Comparison of ENCODE assay signal across 8 cellular contexts in the genomic region with DNA sequence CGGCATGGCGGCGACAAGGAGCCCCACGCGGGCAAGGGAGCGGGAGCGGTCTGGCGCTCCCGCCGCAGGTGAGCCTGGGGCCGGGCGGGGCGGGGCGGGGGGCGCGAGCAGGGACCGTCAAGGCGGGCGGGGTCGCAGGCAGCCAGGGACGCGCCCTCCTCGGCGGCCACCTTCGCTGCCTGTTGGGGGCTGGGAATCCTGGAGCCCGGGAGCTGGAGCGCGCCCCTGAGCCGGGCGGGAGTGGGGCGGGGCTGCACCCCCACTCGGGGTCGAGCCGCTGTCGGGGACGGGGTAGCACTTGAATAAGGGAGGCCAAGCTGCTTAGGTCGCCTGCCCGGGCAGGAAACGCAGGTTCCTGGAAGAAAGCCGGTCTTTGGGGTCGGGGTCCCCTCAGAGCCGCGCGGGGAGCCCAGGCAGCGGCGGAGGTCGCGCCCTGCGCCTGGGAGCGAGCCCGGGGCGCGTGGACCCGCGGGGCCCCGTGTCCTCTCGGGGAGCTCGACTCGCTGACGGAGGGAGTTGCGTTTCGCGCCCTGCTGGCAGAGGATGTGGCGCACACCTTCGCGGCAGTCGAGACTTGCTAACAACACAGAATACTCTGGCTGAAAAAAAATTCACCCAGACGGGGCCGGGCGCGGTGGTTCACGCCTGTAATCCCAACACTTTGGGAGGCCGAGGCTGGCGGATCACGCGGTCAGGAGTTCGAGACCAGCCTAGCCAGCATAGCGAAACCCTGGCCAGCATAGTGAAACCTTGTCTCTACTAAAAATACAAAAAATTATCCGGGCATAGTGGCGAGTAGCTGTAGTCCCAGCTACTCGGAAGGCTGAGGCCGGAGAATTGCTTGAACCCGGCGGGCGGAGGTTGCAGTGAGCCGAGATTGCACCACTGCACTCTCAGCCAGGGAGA. TPM values are rescaled to one million over a fixed set of nuclear protein-coding genes. Genes with fewer than 3 reads are reported as not detected.
DNase-seq lines count a peak whose midpoint lies in the region; ATAC-seq and TF ChIP-seq lines count a peak whose summit lies in the region.

No MANE protein-coding gene starts in this region.

- DNase-seq in GM13976 (ENCODE audit: low spot score) = peak; percentile 68
- DNase-seq in NCI-H1105 treated with DMSO at 0.1 percent for 48 hours (lab: John Stamatoyannopoulos, UW) = peak; percentile 80
- DNase-seq in activated CD4-positive, CD25-positive, alpha-beta regulatory T cell treated with anti-CD3 and anti-CD28 coated beads, Interleukin-2, amount 50 U/mL, for 16 hours (ENCODE audit: low read depth, low spot score) = peak; percentile 65
- DNase-seq in cerebellum (ENCODE audit: low spot score) = peak; percentile 38
- peak; percentile 12 to 33 for DNase-seq in lung microvascular endothelial cell (ENCODE audit: low read depth in 2 of 2)
- peak; percentile 66 to 73 for DNase-seq in stimulated activated CD8-positive, alpha-beta memory T cell treated with anti-CD3 and anti-CD28 coated beads, Interleukin-15, amount 100 ng/mL, for 4 hours (ENCODE audit: low read depth in 2 of 2)
- no peak for DNase-seq in inferior parietal cortex (ENCODE audit: extremely low spot score)

- in situ Hi-C loops in GM13976 (cut with MboI; ENCODE audit: low sequenced_read_pairs, unreplicated experiment) = no loop called here

- TF ChIP-seq CTCF in GM13976 (IDR thresholded peaks at IDR 0.05; ENCODE audit: borderline replicate concordance, control extremely low read depth, extremely low read depth, insufficient read depth, missing control alignments) = peak; percentile 17

- ATAC-seq in HG02623 (IDR thresholded peaks at IDR 0.05; ENCODE audit: unreplicated experiment) = peak; percentile 49

RNA-seq across cellular contexts. Expression of a gene that starts 0.6 kb away (rescaled TPM):
- 12.0 TPM for total RNA-seq in cerebellum
- total RNA-seq in lung microvascular endothelial cell = 0.22 and 0.40 TPM in 2 replicates
